In the genomic region with DNA sequence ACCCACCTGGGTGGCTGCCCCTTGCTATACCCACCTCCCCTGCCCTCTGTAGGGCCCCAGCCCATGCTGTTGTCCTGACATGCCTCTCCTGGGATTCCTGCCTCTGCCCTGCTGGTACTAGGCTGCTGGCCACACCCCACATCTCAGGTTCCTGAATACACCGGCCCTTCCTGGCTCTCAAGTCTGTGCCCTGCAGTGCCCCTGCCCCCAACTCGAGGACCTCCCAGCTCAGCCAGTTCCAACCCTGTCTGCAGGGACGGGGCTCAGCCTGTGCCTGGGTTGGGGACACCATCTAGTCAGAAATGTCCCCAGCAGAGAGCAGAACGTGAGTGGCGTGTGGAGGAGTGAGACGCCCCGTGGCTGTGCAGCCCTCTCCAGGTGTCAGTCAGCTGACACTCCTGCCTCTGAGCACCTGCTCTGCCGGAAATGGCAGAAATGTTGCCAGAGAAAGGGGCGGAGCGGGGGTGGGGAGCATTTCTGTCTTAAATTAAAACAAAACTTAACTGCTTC, we compare ENCODE assay signal across 8 cellular contexts. TPM values are rescaled to one million over a fixed set of nuclear protein-coding genes. Genes with fewer than 3 reads are reported as not detected.
A peak's percentile ranks its signal among the peaks of the same experiment; 100 is the strongest.
DNase-seq lines count a peak whose midpoint lies in the region; ATAC-seq and TF ChIP-seq lines count a peak whose summit lies in the region.

No MANE protein-coding gene starts in this region.

- no peak overlapping the region for H2AFZ ChIP-seq in hepatocyte

- no peak overlapping the region for H3K4me3 ChIP-seq in Jurkat, Clone E6-1 (ENCODE audit: low read length)
- no peak overlapping the region for H3K4me3 ChIP-seq in hepatocyte
- no peak overlapping the region for H3K4me3 ChIP-seq in A673 (ENCODE audit: low read depth, low read length, poor library complexity, severe bottlenecking)

- DNase-seq in Jurkat, Clone E6-1 (ENCODE audit: low read depth, low spot score), result peak; percentile 76
- DNase-seq in activated B cell treated with CpG ODN at 0.5 μM for 24 hours (no peak), left ventricle myocardium superior (peak; percentile 22), hepatocyte (ENCODE audit: low spot score) (no peak), A673 (ENCODE audit: low spot score) (no peak)

- no peak overlapping the region for H3K4me2 ChIP-seq in hepatocyte

- no peaks in the 10 kb centered on the region for H3K4me1 ChIP-seq in hepatocyte (ENCODE audit: insufficient read depth)
- H3K4me1 ChIP-seq in A673 (ENCODE audit: insufficient read depth, low read length, poor library complexity, severe bottlenecking), result peaks cover 5% of the 10 kb centered on the region

- intact Hi-C loops in activated B cell treated with CpG ODN at 0.5 μM for 24 hours (cut with micrococcal nuclease) (no loop called here), left ventricle myocardium superior (cut with micrococcal nuclease) (no loop called here), A673 (cut with micrococcal nuclease; ENCODE audit: unreplicated experiment) (no loop called here)

- H3K27ac ChIP-seq in C4-2B (peak overlapping the region; percentile 53), hepatocyte (no peak overlapping the region), A673 (ENCODE audit: low read depth, low read length, poor library complexity, severe bottlenecking) (no peak overlapping the region)

- H3K9me2 ChIP-seq in hepatocyte (replicated peaks; ENCODE audit: insufficient read depth), result no peaks in the 10 kb centered on the region

- peak overlapping the region; percentile 30 for H3K27ac Mint-ChIP-seq in activated B cell treated with CpG ODN at 0.5 μM for 24 hours

- 90% methylated on average over 10 of the region's 10 CpGs for WGBS in hepatocyte (ENCODE audit: low lambda C conversion rate, missing lambda C conversion rate)

- no peaks in the 10 kb centered on the region for H4K20me1 ChIP-seq in hepatocyte (ENCODE audit: insufficient read depth, poor library complexity, severe bottlenecking)

- no peaks in the 10 kb centered on the region for H3K27me3 Mint-ChIP-seq in activated B cell treated with CpG ODN at 0.5 μM for 24 hours

- no peaks in the 10 kb centered on the region for H3K36me3 ChIP-seq in hepatocyte (replicated peaks; ENCODE audit: insufficient read depth, low read depth)
- H3K36me3 ChIP-seq in A673 (ENCODE audit: insufficient read depth, low read length, poor library complexity, severe bottlenecking), result peaks cover 9% of the 10 kb centered on the region

- no TSS peak for BruUV-seq in A673 (replicated peaks; lab: Mats Ljungman, UMichigan)

- POLR2A ChIA-PET in activated B cell treated with CpG ODN at 0.5 μM for 24 hours (lab: Charles Lee) (interaction anchor here (0.5 to 1.0 kb wide), 3 partner anchors 24 to 186 kb away, joined by 3 read pairs; partner anchors contain the start of gene ACSF3), A673 (lab: Charles Lee; ENCODE audit: low non-redundant PET) (no interaction called here)

- peaks cover 20% of the 10 kb centered on the region for H3K4me1 Mint-ChIP-seq in activated B cell treated with CpG ODN at 0.5 μM for 24 hours

- H3K79me2 ChIP-seq in hepatocyte, result no peaks in the 10 kb centered on the region

- CTCF ChIA-PET in activated B cell treated with CpG ODN at 0.5 μM for 24 hours (lab: Charles Lee) (no interaction called here), A673 (lab: Charles Lee) (no interaction called here)

- TF ChIP-seq CTCF in C4-2B (conservative IDR thresholded peaks at IDR 0.05) (no peak), activated B cell treated with CpG ODN at 0.5 μM for 24 hours (IDR thresholded peaks at IDR 0.05) (no peak), hepatocyte (IDR thresholded peaks at IDR 0.05; ENCODE audit: poor library complexity) (no peak), A673 (conservative IDR thresholded peaks at IDR 0.05; ENCODE audit: low read depth, low read length) (no peak)

- H3K4me3 Mint-ChIP-seq in activated B cell treated with CpG ODN at 0.5 μM for 24 hours, result peak overlapping the region; percentile 15

- peaks cover 69% of the 10 kb centered on the region for H3K36me3 Mint-ChIP-seq in activated B cell treated with CpG ODN at 0.5 μM for 24 hours (ENCODE audit: low read depth)

- H3K9me3 ChIP-seq in hepatocyte (ENCODE audit: low read depth), result no peaks in the 10 kb centered on the region
- no peaks in the 10 kb centered on the region for H3K9me3 ChIP-seq in A673 (ENCODE audit: low read depth, low read length, poor library complexity, severe bottlenecking)

- ATAC-seq in activated B cell treated with CpG ODN at 0.5 μM for 24 hours (ENCODE audit: low read depth) (peak; percentile 70), left ventricle myocardium superior (no peak), GM19023 (IDR thresholded peaks at IDR 0.05; ENCODE audit: unreplicated experiment) (no peak), GM21381 (IDR thresholded peaks at IDR 0.05; ENCODE audit: unreplicated experiment) (no peak)

- no peaks in the 10 kb centered on the region for H3K27me3 ChIP-seq in hepatocyte
- no peaks in the 10 kb centered on the region for H3K27me3 ChIP-seq in A673 (replicated peaks; ENCODE audit: insufficient read depth, low read depth, low read length, poor library complexity)

- no peaks in the 10 kb centered on the region for H3K9me3 Mint-ChIP-seq in activated B cell treated with CpG ODN at 0.5 μM for 24 hours

RNA-seq across cellular contexts. Expression of gene ACSF3, which starts 28.7 kb away (rescaled TPM):
- polyA plus RNA-seq in Jurkat, Clone E6-1 (2012; ENCODE audit: insufficient read depth, insufficient read length), result 393 TPM
- total RNA-seq in activated B cell treated with CpG ODN at 0.5 μM for 24 hours (59.6 and 78.0 TPM in 2 replicates), left ventricle myocardium superior (22.5 TPM), hepatocyte (20.7 and 22.1 TPM in 2 replicates), A673 (2021) (27.7 and 37.0 TPM in 2 replicates)
- polyA plus RNA-seq in hepatocyte, result 18.2 and 28.0 TPM in 2 replicates

RNA-seq across cellular contexts. Expression of gene CDH15, which starts 49.2 kb away (rescaled TPM):
- polyA plus RNA-seq in Jurkat, Clone E6-1 (2012; ENCODE audit: insufficient read depth, insufficient read length), result not detected
- total RNA-seq in activated B cell treated with CpG ODN at 0.5 μM for 24 hours (not detected in 2 replicates), left ventricle myocardium superior (not detected), hepatocyte (0.13 TPM in 1 of 2 replicates, not detected in the other), A673 (2021) (0.13 and 0.24 TPM in 2 replicates)
- 0.12 and 0.47 TPM in 2 replicates for polyA plus RNA-seq in hepatocyte

Comparison
In these comparisons a context has a peak if more than half of its experiments do, and no peak if none do; other contexts are left out.
1. DNase-seq: peak in Jurkat, Clone E6-1 (single experiment) and left ventricle myocardium superior (single experiment); none in activated B cell treated with CpG ODN at 0.5 μM for 24 hours (single experiment), hepatocyte (single experiment) and A673 (single experiment).